ENCODE assay signal across 8 cellular contexts in the genomic region with DNA sequence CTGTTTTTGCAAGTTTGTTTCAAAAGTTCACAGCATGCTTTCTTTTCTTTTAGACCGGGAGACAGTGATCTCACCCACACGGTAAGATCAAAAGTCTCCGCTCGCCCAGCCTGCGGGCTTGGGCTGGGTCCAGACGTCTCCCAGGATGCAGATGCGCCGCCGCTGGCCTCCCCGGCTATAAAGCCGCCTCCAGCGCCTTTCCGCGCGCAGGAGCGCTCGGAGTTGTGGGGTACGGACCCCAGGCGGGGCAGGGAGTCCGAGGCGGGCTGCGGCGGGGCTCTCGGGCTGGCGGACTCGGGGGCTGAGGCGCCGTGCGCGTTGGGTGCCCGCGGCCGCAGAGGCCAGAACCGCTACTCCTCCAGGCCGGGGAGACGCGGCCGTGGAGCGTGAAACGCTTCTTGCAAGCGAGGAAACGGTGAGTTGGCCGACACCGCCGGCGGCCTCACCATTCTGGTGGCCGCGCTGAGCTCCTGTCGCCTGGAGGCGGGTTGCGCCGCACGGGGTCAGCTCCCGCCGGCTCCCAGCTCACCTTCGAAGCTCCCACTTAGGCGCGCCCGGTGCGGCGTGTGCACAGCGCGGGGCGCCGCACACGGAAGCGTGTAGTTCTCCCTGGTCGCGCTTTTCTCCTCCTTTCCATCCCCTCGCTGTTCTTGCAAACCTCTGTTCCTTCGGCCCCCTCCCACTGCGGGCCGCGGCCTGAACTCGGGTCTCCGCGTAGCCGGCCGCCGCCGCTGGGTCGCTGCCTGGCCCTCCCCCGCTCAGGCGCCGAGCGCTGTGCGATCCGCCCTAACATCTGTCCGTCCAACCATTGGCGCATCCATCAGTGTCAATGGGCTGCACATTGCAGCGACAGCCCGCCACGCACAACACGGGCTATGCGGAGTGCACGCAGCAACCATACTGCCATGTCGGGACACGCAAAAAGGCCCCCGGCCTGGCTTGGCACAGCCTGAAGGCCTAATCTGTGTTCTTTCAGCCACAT. TPM values are rescaled to one million over a fixed set of nuclear protein-coding genes. Genes with fewer than 3 reads are reported as not detected.
DNase-seq lines count a peak whose midpoint lies in the region; TF ChIP-seq lines count a peak whose summit lies in the region.

No MANE protein-coding gene starts in this region.

- H3K4me1 ChIP-seq in GM23248 (ENCODE audit: insufficient read depth): peaks cover 14% of the 10 kb centered on the region

- H3K9ac ChIP-seq in GM23248: peak overlapping the region; percentile 82

- H3K27ac Mint-ChIP-seq in nephron: peak overlapping the region; percentile 97 to 99 (median 99)

- peak overlapping the region; percentile 73 for H2AFZ ChIP-seq in GM23248

- H3F3A ChIP-seq in GM23248 (ENCODE audit: insufficient read depth): no peaks in the 10 kb centered on the region

- POLR2A ChIA-PET in GM10248 (lab: Yijun Ruan, JAX) (no interaction called here), HEK293T (lab: Yijun Ruan, JAX) (no interaction called here)

- H3K36me3 ChIP-seq in GM23248 (ENCODE audit: low read depth): no peaks in the 10 kb centered on the region

- in situ Hi-C loops in GM23248 (cut with MboI): no loop called here

- WGBS in GM23248 (ENCODE audit: low coverage in 1 of 2, low lambda C conversion rate in 2 of 2, missing lambda C conversion rate in 2 of 2), 2 experiments: 24 to 28% methylated on average over 83 to 96 of the region's 99 CpGs

- H3K9me3 Mint-ChIP-seq in nephron: no peaks in the 10 kb centered on the region

- H3K9me2 ChIP-seq in GM23248 (ENCODE audit: insufficient read depth): no peaks in the 10 kb centered on the region

- CTCF ChIA-PET in GM10248 (lab: Yijun Ruan, JAX): no interaction called here
- CTCF ChIA-PET in HEK293T (lab: Yijun Ruan, JAX): no interaction called here

- DNase-seq in GM23248: peak; percentile 80
- peak; percentile 28 for DNase-seq in SW480 (ENCODE audit: low spot score)
- DNase-seq in fibroblast of mammary gland (ENCODE audit: low read depth): peak; percentile 75
- DNase-seq in GM10248 (ENCODE audit: extremely low spot score): no peak
- DNase-seq in HEK293T (ENCODE audit: extremely low spot score): no peak
- no peak for DNase-seq in 8988T
- no peak for DNase-seq in NCI-H128 (lab: John Stamatoyannopoulos, UW; ENCODE audit: unreplicated experiment)

- H3K79me2 ChIP-seq in GM23248 (ENCODE audit: insufficient read depth): peaks cover 69% of the 10 kb centered on the region

- peak overlapping the region; percentile 98 for H3K4me3 ChIP-seq in GM23248
- H3K4me3 ChIP-seq in fibroblast of mammary gland (ENCODE audit: control insufficient read depth, low read depth, low read length): peak overlapping the region; percentile 64

- peaks cover 3% of the 10 kb centered on the region for H3K36me3 Mint-ChIP-seq in nephron (ENCODE audit: low read depth)

- H3K4me2 ChIP-seq in GM23248 (ENCODE audit: unreplicated experiment): peak overlapping the region; percentile 56

- no peaks in the 10 kb centered on the region for H3K9me3 ChIP-seq in GM23248 (ENCODE audit: low read depth)

- H3K27ac ChIP-seq in GM23248: peak overlapping the region; percentile 56

- peak overlapping the region; percentile 97 to 98 (median 98) for H3K4me3 Mint-ChIP-seq in nephron

- TF ChIP-seq CTCF in fibroblast of mammary gland (conservative IDR thresholded peaks at IDR 0.05; ENCODE audit: control insufficient read depth, insufficient read depth, low read depth, low read length): no peak
- no peak for TF ChIP-seq CTCF in nephron (IDR thresholded peaks at IDR 0.05; ENCODE audit: unreplicated experiment in 3 of 3)
- no peak for TF ChIP-seq CTCF in GM10248 (IDR thresholded peaks at IDR 0.05; ENCODE audit: control extremely low read depth, extremely low read depth, low read depth, missing control alignments)

- H4K20me1 ChIP-seq in GM23248 (ENCODE audit: insufficient read depth): no peaks in the 10 kb centered on the region; the same call in 1 of the 2 replicates

- no peaks in the 10 kb centered on the region for H3K27me3 ChIP-seq in GM23248 (replicated peaks; ENCODE audit: insufficient read depth)

- H3K4me1 Mint-ChIP-seq in nephron: peaks cover 64% of the 10 kb centered on the region

- peaks cover 67% of the 10 kb centered on the region for H3K27me3 Mint-ChIP-seq in nephron (ENCODE audit: low read depth)

TF ChIP-seq in HEK293T, 16 proteins besides CTCF, POLR2A, EP300 and RAD21:
- no peak for TF ChIP-seq TARDBP (IDR thresholded peaks at IDR 0.05)
- no peak for TF ChIP-seq CTBP1 (IDR thresholded peaks at IDR 0.05; ENCODE audit: borderline replicate concordance)
- no peak for TF ChIP-seq BHLHE40 (IDR thresholded peaks at IDR 0.05; ENCODE audit: borderline replicate concordance)
- TF ChIP-seq ZNF384 (IDR thresholded peaks at IDR 0.05): no peak
- no peak for TF ChIP-seq ELF4 (IDR thresholded peaks at IDR 0.05)
- no peak for TF ChIP-seq NFRKB (IDR thresholded peaks at IDR 0.05)

RNA-seq across cellular contexts. Expression of a gene that starts 2.3 kb away (rescaled TPM):
- total RNA-seq in GM23248 (2014; rRNA removed; shearing (Covaris generic)): 20.9 and 24.0 TPM in 2 replicates
- 17.9 and 19.6 TPM in 2 replicates for polyA plus RNA-seq in GM23248 (2016; fragmentation: Nextera tagmentation; extraction: Ambion mirVana)

Comparison
In these comparisons a context has a peak if more than half of its experiments do, and no peak if none do; other contexts are left out.
1. DNase-seq: peak in GM23248 (single experiment), SW480 (single experiment) and fibroblast of mammary gland (single experiment); none in GM10248 (single experiment), HEK293T (single experiment), 8988T (single experiment) and NCI-H128 (single experiment).